In genomic region chr20:35004749-35005462, GRCh38 we compare ENCODE assay signal across 1 cellular context.
TF ChIP-seq lines count a peak whose summit lies in the region.

No MANE protein-coding gene starts in this region.

TF ChIP-seq in HEK293, 187 proteins besides CTCF, POLR2A, EP300 and RAD21 (continued from another document):
- no peak for TF ChIP-seq PRDM4 (tag by site-specific recombination; IDR thresholded peaks at IDR 0.05)
- no peak for TF ChIP-seq ZNF645 (tag by site-specific recombination; IDR thresholded peaks at IDR 0.05)
